In genomic region chr9:129028192-129028966, GRCh38 we compare ENCODE assay signal across 8 cellular contexts. TPM values are rescaled to one million over a fixed set of nuclear protein-coding genes. Genes with fewer than 3 reads are reported as not detected.
DNase-seq lines count a peak whose midpoint lies in the region; ATAC-seq and TF ChIP-seq lines count a peak whose summit lies in the region.

Gene SH3GLB2 (minus strand): TSS chr9:129028331. CDS start chr9:129028154, 177 bp downstream.

- H3K4me3 Mint-ChIP-seq in activated B cell treated with CpG ODN at 0.5 μM for 24 hours: peak within 1 kb of the TSS; percentile 85

- H3K9me3 Mint-ChIP-seq in activated B cell treated with CpG ODN at 0.5 μM for 24 hours: no peaks in the 10 kb centered on the region

- POLR2A ChIA-PET in AG04449 (lab: Yijun Ruan, JAX): no interaction called here
- POLR2A ChIA-PET in activated B cell treated with CpG ODN at 0.5 μM for 24 hours (lab: Charles Lee): interaction anchor here (0.5 to 2.3 kb wide), 14 partner anchors 8 to 1632 kb away, joined by 3 to 12 read pairs (median 6); partner anchors contain the start of genes DOLK, DOLPP1, GOLGA2 and MIGA2

- ATAC-seq in GM18867 (IDR thresholded peaks at IDR 0.05; ENCODE audit: unreplicated experiment): peak; percentile 72
- ATAC-seq in HG03135 (IDR thresholded peaks at IDR 0.05; ENCODE audit: unreplicated experiment): peak; percentile 73
- ATAC-seq in activated B cell treated with CpG ODN at 0.5 μM for 24 hours (ENCODE audit: low read depth): peak; percentile 95

- peak; percentile 59 for DNase-seq in AG04449 (ENCODE audit: low read depth, low spot score)
- DNase-seq in NCI-H2227 (lab: John Stamatoyannopoulos, UW; ENCODE audit: unreplicated experiment): peak; percentile 83
- DNase-seq in activated B cell treated with CpG ODN at 0.5 μM for 24 hours: peak; percentile 93
- DNase-seq in cardiac fibroblast (ENCODE audit: low read depth in 2 of 2): peak; percentile 97 to 99
- peak; percentile 95 for DNase-seq in iris pigment epithelial cell (ENCODE audit: low read depth)
- DNase-seq in stimulated activated CD4-positive, alpha-beta T cell treated with anti-CD3 and anti-CD28 coated beads, Interleukin-12 subunit alpha, Interleukin-12 subunit beta, amount 100 ng/mL, for 24 hours (ENCODE audit: low read depth in 2 of 2): peak; percentile 91 to 95

- TF ChIP-seq CTCF in AG04449 (IDR thresholded peaks at IDR 0.05; ENCODE audit: insufficient read depth, low read length, missing control alignments) (peak; percentile 87), activated B cell treated with CpG ODN at 0.5 μM for 24 hours (IDR thresholded peaks at IDR 0.05) (no peak), cardiac fibroblast (IDR thresholded peaks at IDR 0.05; ENCODE audit: low read depth, low read length) (peak; percentile 81)

- CTCF ChIA-PET in AG04449 (lab: Yijun Ruan, JAX): interaction anchor here (0.6 to 3.0 kb wide), 23 partner anchors 10 to 211 kb away, joined by 3 to 24 read pairs (median 3); partner anchors contain the start of genes DOLPP1 and ENDOG
- CTCF ChIA-PET in activated B cell treated with CpG ODN at 0.5 μM for 24 hours (lab: Charles Lee): interaction anchor here (0.7 to 1.5 kb wide), 3 partner anchors 10 to 22 kb away, joined by 4 to 5 read pairs (median 4); no protein-coding TSS in a partner anchor

- no peaks in the 10 kb centered on the region for H3K36me3 Mint-ChIP-seq in activated B cell treated with CpG ODN at 0.5 μM for 24 hours (ENCODE audit: low read depth)

- intact Hi-C loops in activated B cell treated with CpG ODN at 0.5 μM for 24 hours (cut with micrococcal nuclease): loop anchor here (1.0 to 2.0 kb wide), 5 partner anchors 41 to 476 kb away; partner anchors contain the start of genes DOLPP1, LRRC8A, PTPA and SPTAN1

- H3K27me3 Mint-ChIP-seq in activated B cell treated with CpG ODN at 0.5 μM for 24 hours: no peaks in the 10 kb centered on the region

- H3K4me3 ChIP-seq in AG04449 (ENCODE audit: low read depth, low read length) (peak within 1 kb of the TSS; percentile 77), cardiac fibroblast (replicated peaks in 1 of 2; ENCODE audit: low read depth in 2 of 2, low read length in 2 of 2) (peak within 1 kb of the TSS; percentile 68 to 79)

- H3K4me1 Mint-ChIP-seq in activated B cell treated with CpG ODN at 0.5 μM for 24 hours: peaks cover 19% of the 10 kb centered on the region

- H3K27ac Mint-ChIP-seq in activated B cell treated with CpG ODN at 0.5 μM for 24 hours: peak within 1 kb of the TSS; percentile 66

RNA-seq across cellular contexts. Expression of gene SH3GLB2, which starts in this region (rescaled TPM):
- 60.4 and 62.9 TPM in 2 replicates for total RNA-seq in activated B cell treated with CpG ODN at 0.5 μM for 24 hours

Comparison
In these comparisons a context has a peak if more than half of its experiments do, and no peak if none do; other contexts are left out.
1. Peak in every context shown above with its lines: DNase-seq, ATAC-seq and H3K4me3 ChIP-seq.